8 cellular contexts compared by ENCODE assay signal in genomic region chr17:47315451-47316266, GRCh38. TPM values are rescaled to one million over a fixed set of nuclear protein-coding genes. Genes with fewer than 3 reads are reported as not detected.
A peak's percentile ranks its signal among the peaks of the same experiment; 100 is the strongest.
DNase-seq lines count a peak whose midpoint lies in the region; ATAC-seq and TF ChIP-seq lines count a peak whose summit lies in the region.

No MANE protein-coding gene starts in this region.

- ATAC-seq in HG03354 (IDR thresholded peaks at IDR 0.05; ENCODE audit: poor library complexity, severe bottlenecking, unreplicated experiment) = no peak

- DNase-seq in ACHN = peak; percentile 80
- DNase-seq in GM10266 (ENCODE audit: extremely low spot score) = peak; percentile 66
- peak; percentile 42 for DNase-seq in NCI-H1105 (lab: John Stamatoyannopoulos, UW)
- peak; percentile 56 for DNase-seq in SKM-1 (lab: John Stamatoyannopoulos, UW; ENCODE audit: unreplicated experiment)
- peak; percentile 20 for DNase-seq in effector CD4-positive, alpha-beta T cell
- DNase-seq in medulla oblongata (ENCODE audit: extremely low spot score) = peak; percentile 82
- peak in 1 of 2 donors; percentile 64 for DNase-seq in tibial nerve (ENCODE audit: low spot score in 2 of 2)

- H3K36me3 ChIP-seq in tibial nerve = peaks cover 0 to 10% (median 0%) of the 10 kb centered on the region in 3 donors

- TF ChIP-seq EP300 in tibial nerve (IDR thresholded peaks at IDR 0.05) = peak; percentile 6 to 46

- peak; percentile 91 for TF ChIP-seq CTCF in GM10266 (IDR thresholded peaks at IDR 0.05; ENCODE audit: control insufficient read depth, insufficient read depth, low read depth, missing control alignments)
- peak; percentile 73 to 88 (median 80) for TF ChIP-seq CTCF in tibial nerve (IDR thresholded peaks at IDR 0.05)

- in situ Hi-C loops in ACHN (cut with HindIII; ENCODE audit: low pct_ligation_motif_present, low pct_unique_long_range_greater_than_20kb, low sequenced_read_pairs) = no loop called here

- H3K9me3 ChIP-seq in tibial nerve = no peaks in the 10 kb centered on the region

- H3K4me1 ChIP-seq in tibial nerve = peaks cover 0 to 36% (median 14%) of the 10 kb centered on the region in 4 donors

- no peak overlapping the region for H3K4me3 ChIP-seq in tibial nerve

- WGBS in tibial nerve, 2 donors = 11 to 12% methylated on average over 7 of the region's 7 CpGs

- TF ChIP-seq POLR2A in tibial nerve (IDR thresholded peaks at IDR 0.05) = no peak

- no peaks in the 10 kb centered on the region for H3K27me3 ChIP-seq in tibial nerve

- H3K27ac ChIP-seq in tibial nerve = peak overlapping the region in 3 of 4 donors; percentile 30 to 81 (median 73)

RNA-seq across cellular contexts. Expression of gene EFCAB13, which starts 8.1 kb away (rescaled TPM):
- 10 to 100 TPM in 2 of 4 donors, 1 to 10 TPM in 2; 6.5 to 15.1 (median 10.2) TPM for total RNA-seq in tibial nerve
